In the genomic region with DNA sequence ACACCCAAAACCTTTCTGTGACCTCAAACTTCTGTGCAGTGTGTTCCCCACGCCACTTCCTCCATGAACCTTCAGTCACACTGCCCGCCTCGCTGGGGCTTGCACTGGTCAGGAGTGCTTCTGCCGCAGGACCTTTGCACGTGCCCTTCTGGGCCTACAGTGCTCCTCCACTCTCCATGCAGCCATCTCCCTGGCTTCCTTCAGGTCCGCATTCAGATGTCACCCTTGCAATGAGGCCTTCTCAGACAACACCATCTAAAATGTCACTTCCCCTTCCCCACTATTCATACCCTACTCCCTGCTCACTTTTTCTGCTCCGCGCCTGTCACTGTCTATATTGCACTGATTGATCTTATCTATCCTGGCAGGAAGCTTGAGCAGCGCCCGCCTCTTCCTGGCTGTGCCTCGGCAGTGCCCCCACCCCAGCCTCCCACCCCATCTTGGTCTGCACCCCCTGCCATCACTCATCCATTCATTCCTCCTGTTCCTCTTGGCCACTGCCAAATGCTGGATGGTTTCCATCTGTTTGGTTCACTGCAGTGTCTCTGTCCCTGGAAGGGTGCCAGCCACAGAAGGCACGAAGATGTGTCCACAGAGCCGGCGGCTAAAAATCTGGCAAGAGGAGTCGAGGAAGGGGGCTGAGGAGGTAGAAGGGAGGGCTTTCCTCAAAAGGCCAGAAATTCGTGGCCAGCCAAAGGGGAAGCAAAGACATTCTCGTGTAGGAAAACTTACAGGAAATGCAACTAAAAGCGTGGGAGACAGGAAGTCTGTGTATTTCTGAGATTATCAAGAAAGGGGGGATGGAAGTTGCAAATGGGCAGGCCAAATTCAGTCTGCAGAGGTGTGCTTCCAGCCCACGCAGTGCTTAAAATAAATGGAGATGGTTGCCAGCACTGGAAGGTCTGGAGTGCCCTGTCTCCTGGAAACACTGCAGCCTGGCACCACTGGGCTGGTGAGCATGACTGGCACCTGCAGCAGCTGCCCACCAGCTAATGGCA, we compare ENCODE assay signal across 7 cellular contexts. TPM values are rescaled to one million over a fixed set of nuclear protein-coding genes. Genes with fewer than 3 reads are reported as not detected.
DNase-seq lines count a peak whose midpoint lies in the region; ATAC-seq and TF ChIP-seq lines count a peak whose summit lies in the region.

No MANE protein-coding gene starts in this region.

- H3K36me3 Mint-ChIP-seq in T-helper 17 cell (ENCODE audit: low read depth) (peaks cover 6% of the 10 kb centered on the region), type B pancreatic cell (peaks cover 17% of the 10 kb centered on the region)

- peak overlapping the region; percentile 83 for H3K4me3 Mint-ChIP-seq in T-helper 17 cell
- H3K4me3 Mint-ChIP-seq in type B pancreatic cell = no peak overlapping the region

- TF ChIP-seq CTCF in mucosa of descending colon (IDR thresholded peaks at IDR 0.05) = no peak
- TF ChIP-seq CTCF in type B pancreatic cell (conservative IDR thresholded peaks at IDR 0.05) = no peak

- H3K36me3 ChIP-seq in mucosa of descending colon (ENCODE audit: low read depth) = no peaks in the 10 kb centered on the region

- no peaks in the 10 kb centered on the region for H3K9me3 ChIP-seq in T-helper 17 cell (ENCODE audit: control insufficient read depth, low read length, poor library complexity, severe bottlenecking)
- no peaks in the 10 kb centered on the region for H3K9me3 ChIP-seq in mucosa of descending colon

- H3K27me3 Mint-ChIP-seq in T-helper 17 cell (no peaks in the 10 kb centered on the region), type B pancreatic cell (no peaks in the 10 kb centered on the region)

- H3K4me1 Mint-ChIP-seq in T-helper 17 cell (peaks cover 71% of the 10 kb centered on the region), type B pancreatic cell (ENCODE audit: unreplicated experiment) (peaks cover 37% of the 10 kb centered on the region)

- H3K9me3 Mint-ChIP-seq in type B pancreatic cell = no peaks in the 10 kb centered on the region

- no peak overlapping the region for H3K4me3 ChIP-seq in mucosa of descending colon

- ATAC-seq in T-helper 17 cell = peak; percentile 77
- ATAC-seq in mucosa of descending colon = peak; percentile 12

- H3K27ac Mint-ChIP-seq in T-helper 17 cell (peak overlapping the region; percentile 86), type B pancreatic cell (peak overlapping the region; percentile 57)

- DNase-seq in HCEC 1CT (peak; percentile 46), T-helper 17 cell (peak in 1 of 3 donors; percentile 31), cerebellum (ENCODE audit: low spot score) (peak; percentile 84), mucosa of descending colon (peak in 1 of 3 donors; percentile 40), type B pancreatic cell (ENCODE audit: extremely low spot score, unreplicated experiment) (no peak), NCI-H748 (lab: John Stamatoyannopoulos, UW; ENCODE audit: unreplicated experiment) (no peak), HPDE6-E6E7 (ENCODE audit: extremely low spot score) (no peak)

- peaks cover 22% of the 10 kb centered on the region for H3K4me1 ChIP-seq in mucosa of descending colon (ENCODE audit: low read depth)

- intact Hi-C loops in mucosa of descending colon (cut with DNase I, micrococcal nuclease) = no loop called here

RNA-seq across cellular contexts. Expression of gene SYNJ2, which starts 27.5 kb away (rescaled TPM):
- total RNA-seq in T-helper 17 cell (10 to 100 TPM; 43.6 to 45.0 TPM), cerebellum (68.6 TPM), mucosa of descending colon (10 to 100 TPM; 28.3 to 45.9 (median 39.6) TPM), type B pancreatic cell (ENCODE audit: low replicate concordance) (17.0 and 31.2 TPM in 2 replicates)

Comparison
In these comparisons a context has a peak if more than half of its experiments do, and no peak if none do; other contexts are left out.
1. DNase-seq: peak in HCEC 1CT (single experiment) and cerebellum (single experiment); none in type B pancreatic cell (single experiment), NCI-H748 (single experiment) and HPDE6-E6E7 (single experiment).